38 cellular contexts compared by ENCODE assay signal in the genomic region with DNA sequence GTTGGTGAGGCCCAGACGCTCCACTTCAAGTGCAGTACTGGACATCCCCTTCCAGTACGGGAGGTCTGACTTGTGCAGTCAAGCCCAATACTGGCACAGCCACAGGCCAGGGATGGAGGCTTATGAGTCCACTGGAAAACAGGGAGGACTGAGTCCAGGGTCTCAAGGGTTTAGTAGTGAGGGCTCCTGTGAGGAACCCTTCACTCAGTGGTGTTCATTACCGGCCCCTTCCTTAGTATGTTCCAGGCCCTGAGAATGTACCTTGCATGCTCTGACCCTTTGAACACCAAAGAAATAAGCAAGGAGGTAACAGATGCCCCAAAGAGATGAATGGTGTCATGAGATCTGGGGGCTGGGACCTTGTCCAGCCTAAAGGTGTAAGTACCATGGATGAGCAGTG. TPM values are rescaled to one million over a fixed set of nuclear protein-coding genes. Genes with fewer than 3 reads are reported as not detected.
"Had no signal": no experiment of that assay in that cellular context is flagged by ENCODE, and none has a peak within 500 bp of the region (broad histone marks: within the 10 kb centered on the region; RNA-seq: fewer than 3 reads in every experiment).

No MANE protein-coding gene starts in this region.

- H3K4me1 ChIP-seq: adrenal gland, body of pancreas, breast epithelium had no signal

- H3K4me1 Mint-ChIP-seq: activated CD4-positive, alpha-beta T cell treated with anti-CD3 and anti-CD28 coated beads, Interleukin-2, amount 10 ng/mL, durations not matched to agents 24 days and 14 days; activated naive CD8-positive, alpha-beta T cell treated with anti-CD3 and anti-CD28 coated beads for 36 hours; activated T-helper 17 cell treated with anti-CD3 and anti-CD28 coated beads, Interleukin-2, amount 50 U/mL, for 72 hours had no signal

- H3K36me3 Mint-ChIP-seq: activated CD4-positive, alpha-beta memory T cell treated with anti-CD3 and anti-CD28 coated beads for 36 hours; activated naive CD4-positive, alpha-beta T cell treated with anti-CD3 and anti-CD28 coated beads, Interleukin-2, amount 50 U/mL, for 72 hours; activated naive CD8-positive, alpha-beta T cell treated with anti-CD3 and anti-CD28 coated beads for 36 hours had no signal

- H3K27me3 ChIP-seq: adrenal gland, body of pancreas, breast epithelium had no signal

- FAIRE-seq: astrocyte, colon had no signal

- H3K27me3 Mint-ChIP-seq: activated B cell treated with CpG ODN at 0.5 μM for 24 hours; activated naive CD8-positive, alpha-beta T cell treated with anti-CD3 and anti-CD28 coated beads for 36 hours had no signal

- H3K27ac ChIP-seq: adrenal gland, body of pancreas, brain microvascular endothelial cell, breast epithelium, WERI-Rb-1 had no signal

- H3K9me3 Mint-ChIP-seq: activated B cell treated with CpG ODN at 0.5 μM for 24 hours; activated CD4-positive, alpha-beta memory T cell treated with anti-CD3 and anti-CD28 coated beads for 36 hours; activated CD4-positive, alpha-beta T cell treated with anti-CD3 and anti-CD28 coated beads, Interleukin-2, amount 10 ng/mL, durations not matched to agents 24 days and 14 days; activated CD8-positive, alpha-beta T cell treated with anti-CD3 and anti-CD28 coated beads for 36 hours; activated naive CD4-positive, alpha-beta T cell treated with anti-CD3 and anti-CD28 coated beads for 36 hours; activated naive CD4-positive, alpha-beta T cell treated with anti-CD3 and anti-CD28 coated beads, Interleukin-2, amount 50 U/mL, for 72 hours; activated naive CD8-positive, alpha-beta T cell treated with anti-CD3 and anti-CD28 coated beads for 36 hours; activated T-cell treated with anti-CD3 and anti-CD28 coated beads, Interleukin-2, amount 50 U/mL, for 4 hours; activated T-cell treated with anti-CD3 and anti-CD28 coated beads, Interleukin-2, amount 50 U/mL, for 72 hours; activated T-helper 1 cell treated with anti-CD3 and anti-CD28 coated beads, Interleukin-12 subunit alpha, Interleukin-12 subunit beta, Interleukin-2, Interleukin-4 antibody, amounts not matched to agents 30 ng/mL and 10 ng/mL and 1 ng/mL, durations not matched to agents 14 hours and 24 hours and 36 hours; activated T-helper 17 cell treated with anti-CD3 and anti-CD28 coated beads, Interleukin-2, amount 50 U/mL, for 72 hours; T-helper 2 cell treated with Interferon-gamma antibody and Interleukin-4, amounts not matched to agents 5 μg/mL and 100 μg/mL, for 36 hours had no signal

- DNase-seq: activated B cell treated with CpG ODN at 0.5 μM for 24 hours; activated CD4-positive, alpha-beta memory T cell treated with anti-CD3 and anti-CD28 coated beads for 36 hours; activated CD4-positive, alpha-beta T cell treated with anti-CD3 and anti-CD28 coated beads for 4 hours; activated CD4-positive, alpha-beta T cell treated with anti-CD3 and anti-CD28 coated beads, Interleukin-2, amount 10 ng/mL, durations not matched to agents 24 days and 14 days; activated CD4-positive, alpha-beta T cell treated with anti-CD3 and anti-CD28 coated beads, Interleukin-2, amount 50 U/mL, for 1 hour; activated CD4-positive, alpha-beta T cell treated with anti-CD3 and anti-CD28 coated beads, Interleukin-2, amount 50 U/mL, for 4 hours; activated CD4-positive, CD25-positive, alpha-beta regulatory T cell treated with anti-CD3 and anti-CD28 coated beads, Interleukin-2, amount 50 U/mL, for 72 hours; activated CD8-positive, alpha-beta memory T cell treated with anti-CD3 and anti-CD28 coated beads, Interleukin-2, amount 50 U/mL, for 4 hours; activated CD8-positive, alpha-beta T cell treated with anti-CD3 and anti-CD28 coated beads for 36 hours; activated effector memory CD4-positive, alpha-beta T cell treated with anti-CD3 and anti-CD28 coated beads, Interleukin-2, amount 50 U/mL, for 16 hours; activated gamma-delta T cell treated with Interleukin-2 at 50 U/mL for 16 hours; activated naive CD4-positive, alpha-beta T cell; activated naive CD4-positive, alpha-beta T cell treated with anti-CD3 and anti-CD28 coated beads for 36 hours; activated naive CD4-positive, alpha-beta T cell treated with anti-CD3 and anti-CD28 coated beads, Interleukin-2, amount 50 U/mL, for 16 hours; activated naive CD8-positive, alpha-beta T cell treated with anti-CD3 and anti-CD28 coated beads for 36 hours; activated T-cell treated with anti-CD3 and anti-CD28 coated beads for 4 hours; activated T-cell treated with anti-CD3 and anti-CD28 coated beads, Interleukin-2, amount 50 U/mL, for 1 hour; activated T-cell treated with anti-CD3 and anti-CD28 coated beads, Interleukin-2, amount 50 U/mL, for 4 hours; activated T-cell treated with anti-CD3 and anti-CD28 coated beads, Interleukin-2, amount 50 U/mL, for 72 hours; amniotic stem cell; aorta; body of pancreas; brain microvascular endothelial cell; central memory CD4-positive, alpha-beta T cell; T-helper 2 cell; T-helper 9 cell; WERI-Rb-1 had no signal

- H3K9me3 ChIP-seq: adrenal gland, body of pancreas, breast epithelium had no signal

- H3K27ac Mint-ChIP-seq: activated B cell treated with CpG ODN at 0.5 μM for 24 hours; activated CD4-positive, alpha-beta memory T cell treated with anti-CD3 and anti-CD28 coated beads for 36 hours; activated CD4-positive, alpha-beta T cell treated with anti-CD3 and anti-CD28 coated beads, Interleukin-2, amount 10 ng/mL, durations not matched to agents 24 days and 14 days; activated CD8-positive, alpha-beta T cell treated with anti-CD3 and anti-CD28 coated beads for 36 hours; activated naive CD4-positive, alpha-beta T cell treated with anti-CD3 and anti-CD28 coated beads for 36 hours; activated naive CD4-positive, alpha-beta T cell treated with anti-CD3 and anti-CD28 coated beads, Interleukin-2, amount 50 U/mL, for 72 hours; activated naive CD8-positive, alpha-beta T cell treated with anti-CD3 and anti-CD28 coated beads for 36 hours; activated T-cell treated with anti-CD3 and anti-CD28 coated beads, Interleukin-2, amount 50 U/mL, for 72 hours; activated T-helper 1 cell treated with anti-CD3 and anti-CD28 coated beads, Interleukin-12 subunit alpha, Interleukin-12 subunit beta, Interleukin-2, Interleukin-4 antibody, amounts not matched to agents 30 ng/mL and 10 ng/mL and 1 ng/mL, durations not matched to agents 14 hours and 24 hours and 36 hours; activated T-helper 17 cell treated with anti-CD3 and anti-CD28 coated beads, Interleukin-2, amount 50 U/mL, for 72 hours; T-helper 2 cell treated with Interferon-gamma antibody and Interleukin-4, amounts not matched to agents 5 μg/mL and 100 μg/mL, for 36 hours had no signal

- H3K4me3 ChIP-seq: adrenal gland, body of pancreas, breast epithelium had no signal

- H3K36me3 ChIP-seq: adrenal gland, brain microvascular endothelial cell, breast epithelium, WERI-Rb-1 had no signal

- ATAC-seq: activated CD8-positive, alpha-beta T cell treated with anti-CD3 and anti-CD28 coated beads for 36 hours; activated naive CD4-positive, alpha-beta T cell treated with anti-CD3 and anti-CD28 coated beads, Interleukin-2, amount 50 U/mL, for 72 hours; activated T-cell treated with anti-CD3 and anti-CD28 coated beads, Interleukin-2, amount 50 U/mL, for 4 hours; activated T-cell treated with anti-CD3 and anti-CD28 coated beads, Interleukin-2, amount 50 U/mL, for 72 hours; activated T-helper 17 cell treated with anti-CD3 and anti-CD28 coated beads, Interleukin-2, amount 50 U/mL, for 72 hours; body of pancreas had no signal

- H3K4me3 Mint-ChIP-seq: activated B cell treated with CpG ODN at 0.5 μM for 24 hours; activated CD4-positive, alpha-beta memory T cell treated with anti-CD3 and anti-CD28 coated beads for 36 hours; activated CD4-positive, alpha-beta T cell treated with anti-CD3 and anti-CD28 coated beads, Interleukin-2, amount 10 ng/mL, durations not matched to agents 24 days and 14 days; activated CD8-positive, alpha-beta T cell treated with anti-CD3 and anti-CD28 coated beads for 36 hours; activated naive CD4-positive, alpha-beta T cell treated with anti-CD3 and anti-CD28 coated beads for 36 hours; activated naive CD8-positive, alpha-beta T cell treated with anti-CD3 and anti-CD28 coated beads for 36 hours; activated T-cell treated with anti-CD3 and anti-CD28 coated beads, Interleukin-2, amount 50 U/mL, for 4 hours; activated T-cell treated with anti-CD3 and anti-CD28 coated beads, Interleukin-2, amount 50 U/mL, for 72 hours; activated T-helper 1 cell treated with anti-CD3 and anti-CD28 coated beads, Interleukin-12 subunit alpha, Interleukin-12 subunit beta, Interleukin-2, Interleukin-4 antibody, amounts not matched to agents 30 ng/mL and 10 ng/mL and 1 ng/mL, durations not matched to agents 14 hours and 24 hours and 36 hours; activated T-helper 17 cell treated with anti-CD3 and anti-CD28 coated beads, Interleukin-2, amount 50 U/mL, for 72 hours; T-helper 2 cell treated with Interferon-gamma antibody and Interleukin-4, amounts not matched to agents 5 μg/mL and 100 μg/mL, for 36 hours had no signal

RNA-seq across cellular contexts. Expression of a gene that starts 11.8 kb away (rescaled TPM):
- total RNA-seq: activated B cell treated with CpG ODN at 0.5 μM for 24 hours; activated CD4-positive, alpha-beta memory T cell treated with anti-CD3 and anti-CD28 coated beads for 36 hours; activated CD4-positive, alpha-beta T cell treated with anti-CD3 and anti-CD28 coated beads, Interleukin-2, amount 10 ng/mL, durations not matched to agents 24 days and 14 days; activated CD8-positive, alpha-beta memory T cell treated with anti-CD3 and anti-CD28 coated beads for 36 hours; activated CD8-positive, alpha-beta T cell treated with anti-CD3 and anti-CD28 coated beads for 36 hours; activated naive CD4-positive, alpha-beta T cell treated with anti-CD3 and anti-CD28 coated beads for 36 hours; activated naive CD8-positive, alpha-beta T cell treated with anti-CD3 and anti-CD28 coated beads for 36 hours; activated T-helper 1 cell treated with anti-CD3 and anti-CD28 coated beads, Interleukin-12 subunit alpha, Interleukin-12 subunit beta, Interleukin-2, Interleukin-4 antibody, amounts not matched to agents 30 ng/mL and 10 ng/mL and 1 ng/mL, durations not matched to agents 14 hours and 24 hours and 36 hours; activated T-helper 17 cell treated with anti-CD3 and anti-CD28 coated beads, Interleukin-2, amount 50 U/mL, for 72 hours; aorta; astrocyte; body of pancreas; cerebellum had no signal
- polyA plus RNA-seq: aorta had no signal

RNA-seq across cellular contexts. Expression of a gene that starts 27.2 kb away (rescaled TPM):
- total RNA-seq: activated B cell treated with CpG ODN at 0.5 μM for 24 hours; activated CD4-positive, alpha-beta memory T cell treated with anti-CD3 and anti-CD28 coated beads for 36 hours; activated CD4-positive, alpha-beta T cell treated with anti-CD3 and anti-CD28 coated beads, Interleukin-2, amount 10 ng/mL, durations not matched to agents 24 days and 14 days; activated CD8-positive, alpha-beta memory T cell treated with anti-CD3 and anti-CD28 coated beads for 36 hours; activated CD8-positive, alpha-beta T cell treated with anti-CD3 and anti-CD28 coated beads for 36 hours; activated naive CD4-positive, alpha-beta T cell treated with anti-CD3 and anti-CD28 coated beads for 36 hours; activated naive CD4-positive, alpha-beta T cell treated with anti-CD3 and anti-CD28 coated beads, Interleukin-2, amount 50 U/mL, for 72 hours; activated naive CD8-positive, alpha-beta T cell treated with anti-CD3 and anti-CD28 coated beads for 36 hours; activated T-cell treated with anti-CD3 and anti-CD28 coated beads, Interleukin-2, amount 50 U/mL, for 4 hours; activated T-cell treated with anti-CD3 and anti-CD28 coated beads, Interleukin-2, amount 50 U/mL, for 72 hours; activated T-helper 1 cell treated with anti-CD3 and anti-CD28 coated beads, Interleukin-12 subunit alpha, Interleukin-12 subunit beta, Interleukin-2, Interleukin-4 antibody, amounts not matched to agents 30 ng/mL and 10 ng/mL and 1 ng/mL, durations not matched to agents 14 hours and 24 hours and 36 hours; activated T-helper 17 cell treated with anti-CD3 and anti-CD28 coated beads, Interleukin-2, amount 50 U/mL, for 72 hours; aorta; body of pancreas; breast epithelium; cardiac septum; cerebellum had no signal
- polyA plus RNA-seq: aorta had no signal

RNA-seq across cellular contexts. Expression of a gene that starts 38.7 kb away (rescaled TPM):
- polyA plus RNA-seq: aorta had no signal
